Comparison of ENCODE assay signal across 21 cellular contexts in genomic region chr13:47299316-47299715, GRCh38.
DNase-seq lines count a peak whose midpoint lies in the region; ATAC-seq and TF ChIP-seq lines count a peak whose summit lies in the region.
"Had no signal": no experiment of that assay in that cellular context is flagged by ENCODE, and none has a peak within 500 bp of the region (broad histone marks: within the 10 kb centered on the region; RNA-seq: fewer than 3 reads in every experiment).

No MANE protein-coding gene starts in this region.

- intact Hi-C loops in activated CD8-positive, alpha-beta T cell treated with anti-CD3 and anti-CD28 coated beads for 36 hours (cut with micrococcal nuclease): no loop called here

- H3K4me3 Mint-ChIP-seq in nephron (no peak overlapping the region), nephron progenitor cell (no peak overlapping the region)
- H3K4me3 Mint-ChIP-seq in activated CD8-positive, alpha-beta T cell treated with anti-CD3 and anti-CD28 coated beads for 36 hours: no peak overlapping the region
- H3K4me3 Mint-ChIP-seq: CD4-positive, CD25-positive, alpha-beta regulatory T cell had no signal

- TF ChIP-seq CTCF in AG10803 (conservative IDR thresholded peaks at IDR 0.05; ENCODE audit: low read length): no peak
- TF ChIP-seq CTCF in nephron (IDR thresholded peaks at IDR 0.05; ENCODE audit: unreplicated experiment in 3 of 3): no peak
- TF ChIP-seq CTCF in activated CD8-positive, alpha-beta T cell treated with anti-CD3 and anti-CD28 coated beads for 36 hours (IDR thresholded peaks at IDR 0.05): no peak
- no peak for TF ChIP-seq CTCF in nephron progenitor cell (IDR thresholded peaks at IDR 0.05)

- H3K4me3 ChIP-seq in AG10803 (ENCODE audit: low read length): no peak overlapping the region
- H3K4me3 ChIP-seq: SJSA1 had no signal

- H3K36me3 Mint-ChIP-seq in nephron (ENCODE audit: low read depth) (no peaks in the 10 kb centered on the region), nephron progenitor cell (ENCODE audit: low read depth) (no peaks in the 10 kb centered on the region)
- H3K36me3 Mint-ChIP-seq in activated CD8-positive, alpha-beta T cell treated with anti-CD3 and anti-CD28 coated beads for 36 hours (ENCODE audit: low read depth): no peaks in the 10 kb centered on the region
- H3K36me3 Mint-ChIP-seq: CD4-positive, CD25-positive, alpha-beta regulatory T cell had no signal

- no peak for ATAC-seq in activated CD8-positive, alpha-beta T cell treated with anti-CD3 and anti-CD28 coated beads for 36 hours
- ATAC-seq: Panc1 had no signal

- POLR2A ChIA-PET in activated CD8-positive, alpha-beta T cell treated with anti-CD3 and anti-CD28 coated beads for 36 hours (lab: Charles Lee): no interaction called here

- H3K9me3 Mint-ChIP-seq in nephron (peaks cover 13% of the 10 kb centered on the region), nephron progenitor cell (peaks cover 10% of the 10 kb centered on the region)
- H3K9me3 Mint-ChIP-seq in activated CD8-positive, alpha-beta T cell treated with anti-CD3 and anti-CD28 coated beads for 36 hours: no peaks in the 10 kb centered on the region

- H3K27me3 Mint-ChIP-seq in nephron (ENCODE audit: low read depth) (no peaks in the 10 kb centered on the region), nephron progenitor cell (ENCODE audit: low read depth, poor library complexity) (peaks cover 3% of the 10 kb centered on the region)
- H3K27me3 Mint-ChIP-seq in activated CD8-positive, alpha-beta T cell treated with anti-CD3 and anti-CD28 coated beads for 36 hours: no peaks in the 10 kb centered on the region
- H3K27me3 Mint-ChIP-seq: CD4-positive, CD25-positive, alpha-beta regulatory T cell had no signal

- CTCF ChIA-PET in activated CD8-positive, alpha-beta T cell treated with anti-CD3 and anti-CD28 coated beads for 36 hours (lab: Charles Lee): no interaction called here

- peak overlapping the region; percentile 2 to 43 (median 32) for H3K27ac Mint-ChIP-seq in nephron
- no peak overlapping the region for H3K27ac Mint-ChIP-seq in activated CD8-positive, alpha-beta T cell treated with anti-CD3 and anti-CD28 coated beads for 36 hours
- H3K27ac Mint-ChIP-seq in nephron progenitor cell: no peak overlapping the region
- H3K27ac Mint-ChIP-seq: CD4-positive, CD25-positive, alpha-beta regulatory T cell had no signal

- no peaks in the 10 kb centered on the region for H3K4me1 Mint-ChIP-seq in nephron
- no peaks in the 10 kb centered on the region for H3K4me1 Mint-ChIP-seq in activated CD8-positive, alpha-beta T cell treated with anti-CD3 and anti-CD28 coated beads for 36 hours (ENCODE audit: low read depth)
- H3K4me1 Mint-ChIP-seq in nephron progenitor cell: no peaks in the 10 kb centered on the region
- H3K4me1 Mint-ChIP-seq: CD4-positive, CD25-positive, alpha-beta regulatory T cell had no signal

- peak; percentile 5 for DNase-seq in AG10803 (ENCODE audit: low read depth)
- DNase-seq in NCI-H226: peak; percentile 12
- peak; percentile 17 for DNase-seq in fibroblast of gingiva (ENCODE audit: low read depth)
- DNase-seq in OCI-M1 (lab: John Stamatoyannopoulos, UW): no peak
- no peak for DNase-seq in activated naive CD4-positive, alpha-beta T cell (lab: John Stamatoyannopoulos, UW)
- DNase-seq in activated CD8-positive, alpha-beta T cell treated with anti-CD3 and anti-CD28 coated beads for 36 hours: no peak
- DNase-seq in nephron progenitor cell: no peak
- DNase-seq: 8988T; BE2C; Caco-2; CD4-positive, CD25-positive, alpha-beta regulatory T cell; GDM1; GOT3; NCI-H1092 treated with DMSO at 0.1 percent for 48 hours; NCI-H146; NCI-H2029 treated with DMSO at 0.1 percent for 48 hours; NCI-H2171 treated with DMSO at 0.1 percent for 48 hours; NCI-H524 treated with DMSO at 0.1 percent for 48 hours had no signal

Comparison
In these comparisons a context has a peak if more than half of its experiments do, and no peak if none do; other contexts are left out.
1. DNase-seq: peak in AG10803 (single experiment), NCI-H226 (single experiment) and fibroblast of gingiva (single experiment); none in OCI-M1 (single experiment), activated naive CD4-positive, alpha-beta T cell (0 of 4), activated CD8-positive, alpha-beta T cell treated with anti-CD3 and anti-CD28 coated beads for 36 hours (single experiment) and nephron progenitor cell (single experiment).
2. H3K27ac Mint-ChIP-seq: peak in nephron (3 of 3); none in activated CD8-positive, alpha-beta T cell treated with anti-CD3 and anti-CD28 coated beads for 36 hours (single experiment) and nephron progenitor cell (single experiment).